Comparison of ENCODE assay signal across 19 cellular contexts in the genomic region with DNA sequence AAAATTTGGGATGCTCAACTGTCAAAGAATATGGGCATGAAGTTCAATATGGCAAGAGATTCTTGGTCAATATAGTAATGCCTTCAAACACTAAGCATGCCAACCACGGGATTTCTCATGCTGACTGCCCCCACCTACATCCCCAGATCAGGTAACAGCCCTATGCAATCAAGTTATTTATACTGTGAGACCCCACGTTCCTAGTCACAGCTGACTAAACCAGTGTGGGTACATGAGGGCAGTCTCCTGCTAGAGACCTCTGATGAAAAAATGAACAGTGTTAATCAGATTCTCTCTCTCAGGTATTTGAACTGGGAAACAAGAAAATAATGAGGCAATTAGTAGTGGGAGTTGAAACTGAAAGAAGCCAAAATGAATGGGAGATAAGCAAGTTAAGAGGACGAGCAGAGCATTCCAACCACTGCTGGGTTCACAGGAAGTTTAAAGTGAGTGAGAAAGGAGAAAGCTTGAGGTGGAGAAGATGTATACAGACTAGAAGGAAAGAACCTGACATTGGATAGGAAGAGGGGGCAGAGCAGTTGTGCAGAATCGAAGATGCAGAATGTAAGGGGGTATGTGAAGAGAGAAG.
"Had no signal": no experiment of that assay in that cellular context is flagged by ENCODE, and none has a peak within 500 bp of the region (broad histone marks: within the 10 kb centered on the region; RNA-seq: fewer than 3 reads in every experiment).

No MANE protein-coding gene starts in this region.

- H3K27ac ChIP-seq: breast epithelium, esophagus squamous epithelium, left lung, parathyroid adenoma, tibial artery, uterus had no signal

- H3K36me3 Mint-ChIP-seq: activated naive CD4-positive, alpha-beta T cell treated with anti-CD3 and anti-CD28 coated beads, Interleukin-2, amount 50 U/mL, for 72 hours had no signal

- H3K4me3 Mint-ChIP-seq: activated CD8-positive, alpha-beta memory T cell treated with anti-CD3 and anti-CD28 coated beads, Interleukin-2, amount 10 ng/mL, durations not matched to agents 7 days and 5 days; activated T-cell treated with anti-CD3 and anti-CD28 coated beads, Interleukin-2, amount 50 U/mL, for 24 hours; stimulated activated effector memory CD8-positive, alpha-beta T cell treated with anti-CD3 and anti-CD28 coated beads, Interleukin-12 subunit alpha, Interleukin-12 subunit beta, amount 100 ng/mL, for 72 hours had no signal

- DNase-seq: activated CD4-positive, alpha-beta T cell treated with anti-CD3 and anti-CD28 coated beads, Interleukin-2, amount 50 U/mL, for 4 hours; activated CD4-positive, CD25-positive, alpha-beta regulatory T cell; activated CD8-positive, alpha-beta memory T cell treated with anti-CD3 and anti-CD28 coated beads, Interleukin-2, amount 10 ng/mL, durations not matched to agents 7 days and 5 days; activated effector memory CD4-positive, alpha-beta T cell treated with anti-CD3 and anti-CD28 coated beads, Interleukin-2, amount 50 U/mL, for 16 hours; activated T-cell treated with anti-CD3 and anti-CD28 coated beads, Interleukin-2, amount 50 U/mL, for 24 hours; aorta; dorsolateral prefrontal cortex; esophagus squamous epithelium; foreskin fibroblast; glutamatergic neuron; left lung; mesenchymal stem cell; tibial artery; uterus had no signal

- H3K36me3 ChIP-seq: breast epithelium, uterus had no signal

- H3K4me3 ChIP-seq: breast epithelium, dorsolateral prefrontal cortex, esophagus squamous epithelium, left lung, smooth muscle cell, tibial artery, uterus had no signal

- ATAC-seq: activated CD8-positive, alpha-beta memory T cell treated with anti-CD3 and anti-CD28 coated beads, Interleukin-2, amount 10 ng/mL, durations not matched to agents 7 days and 5 days; activated naive CD4-positive, alpha-beta T cell treated with anti-CD3 and anti-CD28 coated beads, Interleukin-2, amount 50 U/mL, for 72 hours; left lung; stimulated activated effector memory CD8-positive, alpha-beta T cell treated with anti-CD3 and anti-CD28 coated beads, Interleukin-12 subunit alpha, Interleukin-12 subunit beta, amount 100 ng/mL, for 72 hours had no signal

- H3K27me3 ChIP-seq: breast epithelium, dorsolateral prefrontal cortex, esophagus squamous epithelium, left lung, tibial artery, uterus had no signal

- H3K9me3 ChIP-seq: breast epithelium, esophagus squamous epithelium, left lung, tibial artery, uterus had no signal

- H3K27me3 Mint-ChIP-seq: activated CD8-positive, alpha-beta memory T cell treated with anti-CD3 and anti-CD28 coated beads, Interleukin-2, amount 10 ng/mL, durations not matched to agents 7 days and 5 days; activated T-cell treated with anti-CD3 and anti-CD28 coated beads, Interleukin-2, amount 50 U/mL, for 24 hours had no signal

- H3K4me1 ChIP-seq: breast epithelium, esophagus squamous epithelium, left lung, tibial artery, uterus had no signal

- H3K9me3 Mint-ChIP-seq: activated naive CD4-positive, alpha-beta T cell treated with anti-CD3 and anti-CD28 coated beads, Interleukin-2, amount 50 U/mL, for 72 hours; activated T-cell treated with anti-CD3 and anti-CD28 coated beads, Interleukin-2, amount 50 U/mL, for 24 hours; stimulated activated effector memory CD8-positive, alpha-beta T cell treated with anti-CD3 and anti-CD28 coated beads, Interleukin-12 subunit alpha, Interleukin-12 subunit beta, amount 100 ng/mL, for 72 hours had no signal

- H3K9ac ChIP-seq: parathyroid adenoma had no signal

- H3K27ac Mint-ChIP-seq: activated CD8-positive, alpha-beta memory T cell treated with anti-CD3 and anti-CD28 coated beads, Interleukin-2, amount 10 ng/mL, durations not matched to agents 7 days and 5 days; activated naive CD4-positive, alpha-beta T cell treated with anti-CD3 and anti-CD28 coated beads, Interleukin-2, amount 50 U/mL, for 72 hours; activated T-cell treated with anti-CD3 and anti-CD28 coated beads, Interleukin-2, amount 50 U/mL, for 24 hours had no signal
